2 cellular contexts compared by ENCODE assay signal in the genomic region with DNA sequence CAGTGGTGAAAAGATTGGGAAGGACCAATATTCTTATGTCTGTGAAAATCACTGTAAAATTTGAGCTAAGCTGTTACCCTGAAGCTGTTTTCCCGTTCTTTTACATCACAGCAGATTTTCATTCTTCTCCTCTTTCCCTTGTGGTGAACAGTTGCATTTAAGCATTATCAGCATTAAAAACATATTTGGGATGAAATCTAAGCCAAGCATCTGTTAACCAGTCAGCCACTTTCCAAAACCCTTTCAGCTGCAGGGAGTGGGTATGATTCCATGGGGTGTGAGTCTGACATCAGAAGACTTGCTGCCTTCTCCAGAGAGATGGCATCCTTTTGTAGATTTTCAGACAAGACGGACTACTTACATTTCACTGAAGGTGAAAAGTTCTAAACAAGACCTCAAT.
TF ChIP-seq lines count a peak whose summit lies in the region.

No MANE protein-coding gene starts in this region.

TF ChIP-seq in HepG2, 621 proteins besides CTCF, POLR2A, EP300 and RAD21 (continued from another document):
- TF ChIP-seq NPAS2 (CRISPR knock-in tag; IDR thresholded peaks at IDR 0.05; ENCODE audit: borderline replicate concordance) (no peak), TEAD2 (CRISPR knock-in tag; IDR thresholded peaks at IDR 0.05) (no peak), STAG1 (CRISPR knock-in tag; IDR thresholded peaks at IDR 0.05) (no peak), ZSCAN20 (CRISPR knock-in tag; IDR thresholded peaks at IDR 0.05; ENCODE audit: borderline replicate concordance) (no peak), TRAFD1 (CRISPR knock-in tag; IDR thresholded peaks at IDR 0.05; ENCODE audit: borderline replicate concordance) (no peak), U2AF2 (IDR thresholded peaks at IDR 0.05; ENCODE audit: low read depth, low read length) (no peak)
TF ChIP-seq in HepG2: peak in this region for 2.

TF ChIP-seq in SK-N-SH, 30 proteins besides CTCF, POLR2A, EP300 and RAD21 (continued from another document):
- TF ChIP-seq MXI1 (IDR thresholded peaks at IDR 0.05; ENCODE audit: low read depth, low read length): no peak
- TF ChIP-seq ZBTB33 (IDR thresholded peaks at IDR 0.05; ENCODE audit: borderline replicate concordance, low read depth): no peak
TF ChIP-seq in SK-N-SH: peak in this region for 3.
